8 cellular contexts compared by ENCODE assay signal in genomic region chr1:100896481-100896982, GRCh38. TPM values are rescaled to one million over a fixed set of nuclear protein-coding genes. Genes with fewer than 3 reads are reported as not detected.
A peak's percentile ranks its signal among the peaks of the same experiment; 100 is the strongest.
DNase-seq lines count a peak whose midpoint lies in the region; ATAC-seq and TF ChIP-seq lines count a peak whose summit lies in the region.

No MANE protein-coding gene starts in this region.

- H3K4me1 ChIP-seq in effector memory CD4-positive, alpha-beta T cell (ENCODE audit: control insufficient read depth, insufficient read depth, low read length, poor library complexity, severe bottlenecking), result peaks cover 22% of the 10 kb centered on the region
- peaks cover 26% of the 10 kb centered on the region for H3K4me1 ChIP-seq in muscle layer of colon (ENCODE audit: insufficient read depth, low read length)

- peak overlapping the region; percentile 100 for H3K9ac ChIP-seq in muscle layer of colon (ENCODE audit: low read length)

- peaks cover 52% of the 10 kb centered on the region for H3K4me1 Mint-ChIP-seq in activated CD4-positive, alpha-beta memory T cell treated with anti-CD3 and anti-CD28 coated beads, Interleukin-2, amount 10 ng/mL, durations not matched to agents 7 days and 5 days

- peak; percentile 35 for ATAC-seq in GM18520 (IDR thresholded peaks at IDR 0.05; ENCODE audit: unreplicated experiment)
- peak; percentile 23 for ATAC-seq in HG03025 (IDR thresholded peaks at IDR 0.05; ENCODE audit: low FRiP score, unreplicated experiment)

- H3K9me3 Mint-ChIP-seq in activated CD4-positive, alpha-beta memory T cell treated with anti-CD3 and anti-CD28 coated beads, Interleukin-2, amount 10 ng/mL, durations not matched to agents 7 days and 5 days, result no peaks in the 10 kb centered on the region

- DNase-seq in AG04450 (ENCODE audit: low read depth, low spot score) (no peak), NCI-H345 treated with DMSO at 0.1 percent for 48 hours (lab: John Stamatoyannopoulos, UW; ENCODE audit: unreplicated experiment) (peak; percentile 12)
- DNase-seq in activated CD4-positive, alpha-beta memory T cell treated with anti-CD3 and anti-CD28 coated beads, Interleukin-2, amount 10 ng/mL, durations not matched to agents 7 days and 5 days, result peak; percentile 66
- DNase-seq in effector memory CD4-positive, alpha-beta T cell, result peak; percentile 53 to 64 (median 59)
- DNase-seq in stimulated activated naive CD4-positive, alpha-beta T cell (lab: John Stamatoyannopoulos, UW), result peak; percentile 57 to 74 (median 68)

- POLR2A ChIA-PET in AG04450 (lab: Yijun Ruan, JAX), result no interaction called here
- POLR2A ChIA-PET in activated CD4-positive, alpha-beta memory T cell treated with anti-CD3 and anti-CD28 coated beads, Interleukin-2, amount 10 ng/mL, durations not matched to agents 7 days and 5 days (lab: Charles Lee), result interaction anchor here (0.6 to 3.3 kb wide), 29 partner anchors 9 to 926 kb away, joined by 3 to 57 read pairs (median 3); partner anchors contain the start of genes CDC14A, DPH5 and S1PR1

- H3K36me3 Mint-ChIP-seq in activated CD4-positive, alpha-beta memory T cell treated with anti-CD3 and anti-CD28 coated beads, Interleukin-2, amount 10 ng/mL, durations not matched to agents 7 days and 5 days (ENCODE audit: low read depth), result peaks cover 36% of the 10 kb centered on the region

- no peak for TF ChIP-seq CTCF in AG04450 (IDR thresholded peaks at IDR 0.05; ENCODE audit: low read depth, low read length)

- H3K4me3 ChIP-seq in AG04450 (ENCODE audit: low read depth, low read length) (peak overlapping the region; percentile 85), muscle layer of colon (ENCODE audit: low read depth in 1 of 2, low read length in 2 of 2) (peak overlapping the region; percentile 93 to 95)
- H3K4me3 ChIP-seq in effector memory CD4-positive, alpha-beta T cell (ENCODE audit: insufficient read depth, low read depth, low read length, poor library complexity, severe bottlenecking), result peak overlapping the region; percentile 90

- peak overlapping the region; percentile 87 for H3K27ac ChIP-seq in AG04450 (ENCODE audit: low read depth, low read length)
- peak overlapping the region; percentile 100 for H3K27ac ChIP-seq in effector memory CD4-positive, alpha-beta T cell (ENCODE audit: insufficient read depth, low read length, poor library complexity, severe bottlenecking)
- H3K27ac ChIP-seq in muscle layer of colon (ENCODE audit: low read depth, low read length), result peak overlapping the region; percentile 96

- H3K27me3 ChIP-seq in AG04450 (ENCODE audit: control insufficient read depth, insufficient read depth, low read length) (no peaks in the 10 kb centered on the region), muscle layer of colon (ENCODE audit: control insufficient read depth in 1 of 2, insufficient read depth in 2 of 2, low read length in 2 of 2) (no peaks in the 10 kb centered on the region)
- H3K27me3 ChIP-seq in effector memory CD4-positive, alpha-beta T cell (replicated peaks; ENCODE audit: control insufficient read depth, insufficient read depth, low read length, poor library complexity, severe bottlenecking), result no peaks in the 10 kb centered on the region

- H3K27ac Mint-ChIP-seq in activated CD4-positive, alpha-beta memory T cell treated with anti-CD3 and anti-CD28 coated beads, Interleukin-2, amount 10 ng/mL, durations not matched to agents 7 days and 5 days, result peak overlapping the region; percentile 94

- H3K36me3 ChIP-seq in effector memory CD4-positive, alpha-beta T cell (ENCODE audit: control insufficient read depth, insufficient read depth, low read length), result peaks cover 15% of the 10 kb centered on the region
- peaks cover 14% of the 10 kb centered on the region for H3K36me3 ChIP-seq in muscle layer of colon (ENCODE audit: insufficient read depth, low read length)

- H3K9me3 ChIP-seq in AG04450 (ENCODE audit: control insufficient read depth, insufficient read depth, low read length), result no peaks in the 10 kb centered on the region
- no peaks in the 10 kb centered on the region for H3K9me3 ChIP-seq in effector memory CD4-positive, alpha-beta T cell (ENCODE audit: control insufficient read depth, low read length)
- H3K9me3 ChIP-seq in muscle layer of colon (ENCODE audit: low read length), result no peaks in the 10 kb centered on the region

- CTCF ChIA-PET in AG04450 (lab: Charles Lee), result interaction anchor here (0.8 to 3.3 kb wide), 2 partner anchors 12 to 392 kb away, joined by 3 to 15 read pairs; no protein-coding TSS in a partner anchor
- CTCF ChIA-PET in activated CD4-positive, alpha-beta memory T cell treated with anti-CD3 and anti-CD28 coated beads, Interleukin-2, amount 10 ng/mL, durations not matched to agents 7 days and 5 days (lab: Charles Lee), result interaction anchor here (1.0 to 4.2 kb wide), 5 partner anchors 12 to 413 kb away, joined by 4 to 17 read pairs (median 6); no protein-coding TSS in a partner anchor

- H3K4me3 Mint-ChIP-seq in activated CD4-positive, alpha-beta memory T cell treated with anti-CD3 and anti-CD28 coated beads, Interleukin-2, amount 10 ng/mL, durations not matched to agents 7 days and 5 days, result peak overlapping the region; percentile 89

- H3K27me3 Mint-ChIP-seq in activated CD4-positive, alpha-beta memory T cell treated with anti-CD3 and anti-CD28 coated beads, Interleukin-2, amount 10 ng/mL, durations not matched to agents 7 days and 5 days, result no peaks in the 10 kb centered on the region

RNA-seq across cellular contexts. Expression of gene SLC30A7, which starts 0.6 kb away (rescaled TPM):
- polyA plus RNA-seq in AG04450 (2011; rRNA removed), result 15.1 and 15.3 TPM in 2 replicates
- polyA minus RNA-seq in AG04450 (2011; rRNA and poly(A)+ RNA removed), result 31.0 and 39.1 TPM in 2 replicates
- total RNA-seq in activated CD4-positive, alpha-beta memory T cell treated with anti-CD3 and anti-CD28 coated beads, Interleukin-2, amount 10 ng/mL, durations not matched to agents 7 days and 5 days, result 10 to 100 TPM; 38.9 to 42.7 TPM

RNA-seq across cellular contexts. Expression of gene EXTL2, which starts 1.9 kb away (rescaled TPM):
- 53.6 and 78.7 TPM in 2 replicates for polyA plus RNA-seq in AG04450 (2011; rRNA removed)
- polyA minus RNA-seq in AG04450 (2011; rRNA and poly(A)+ RNA removed), result 13.8 and 29.8 TPM in 2 replicates
- 1 to 10 TPM; 1.4 to 2.4 TPM for total RNA-seq in activated CD4-positive, alpha-beta memory T cell treated with anti-CD3 and anti-CD28 coated beads, Interleukin-2, amount 10 ng/mL, durations not matched to agents 7 days and 5 days
